Comparison of ENCODE assay signal across 9 cellular contexts in the genomic region with DNA sequence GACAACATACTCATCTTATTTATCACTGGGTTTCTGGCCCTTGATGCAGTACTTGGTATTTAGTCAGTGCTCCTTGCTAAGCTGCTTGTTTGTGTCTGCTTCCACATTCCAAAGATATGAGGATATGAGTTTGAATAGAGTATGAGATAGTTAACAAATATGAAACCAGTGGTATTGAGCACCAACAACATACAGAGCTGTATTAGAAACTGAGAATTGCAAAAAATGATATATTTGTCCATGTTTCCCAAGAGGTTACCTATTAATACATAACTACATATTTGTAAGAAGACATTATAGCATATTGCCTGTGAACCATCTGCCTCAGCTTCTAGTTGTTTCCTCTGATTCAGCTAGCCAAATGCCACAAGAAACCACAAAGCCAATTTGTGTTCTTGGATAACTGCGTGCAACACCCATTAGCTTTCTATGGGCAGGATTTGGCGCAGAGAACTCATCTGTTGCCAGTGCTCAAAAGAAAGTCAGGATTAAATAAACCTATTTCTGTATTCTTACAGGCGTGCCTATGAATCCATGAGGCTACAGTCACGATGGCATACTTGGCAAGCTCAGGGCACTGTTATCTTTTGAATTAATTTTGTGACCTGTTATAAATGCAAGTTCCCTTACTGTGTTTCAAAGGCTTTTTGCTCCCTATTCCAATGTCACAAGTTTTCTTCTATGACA.
A peak's percentile ranks its signal among the peaks of the same experiment; 100 is the strongest.
DNase-seq lines count a peak whose midpoint lies in the region; ATAC-seq and TF ChIP-seq lines count a peak whose summit lies in the region.
"Had no signal": no experiment of that assay in that cellular context is flagged by ENCODE, and none has a peak within 500 bp of the region (broad histone marks: within the 10 kb centered on the region; RNA-seq: fewer than 3 reads in every experiment).

No MANE protein-coding gene starts in this region.

- H3K9me3 ChIP-seq in adrenal gland (replicated peaks in 1 of 3), result no peaks in the 10 kb centered on the region
- H3K9me3 ChIP-seq in tibial artery, result no peaks in the 10 kb centered on the region

- no peak overlapping the region for H3K27ac Mint-ChIP-seq in CD14-positive monocyte

- 38 to 58% (median 46%) methylated on average over 4 of the region's 4 CpGs for WGBS in adrenal gland, 4 donors

- H3K4me1 Mint-ChIP-seq in CD14-positive monocyte, result peaks cover 33% of the 10 kb centered on the region

- no peak for ATAC-seq in GM21619 (IDR thresholded peaks at IDR 0.05; ENCODE audit: unreplicated experiment)

- H3K36me3 ChIP-seq in adrenal gland (replicated peaks in 1 of 2) (no peaks in the 10 kb centered on the region), tibial artery (no peaks in the 10 kb centered on the region)

- TF ChIP-seq CTCF in adrenal gland (IDR thresholded peaks at IDR 0.05) (no peak), tibial artery (IDR thresholded peaks at IDR 0.05) (no peak), CD14-positive monocyte (IDR thresholded peaks at IDR 0.05) (no peak)

- TF ChIP-seq POLR2A in adrenal gland (IDR thresholded peaks at IDR 0.05), result no peak

- peaks cover 0 to 7% (median 2%) of the 10 kb centered on the region in 7 donors for H3K9me3 Mint-ChIP-seq in CD14-positive monocyte

- intact Hi-C loops in adrenal gland (cut with DNase I), result loop anchor here (10.0 kb wide), 1 partner anchor 536 kb away; no protein-coding TSS in a partner anchor
- intact Hi-C loops in tibial artery (cut with DNase I; ENCODE audit: low total_unique reads), result no loop called here
- intact Hi-C loops in CD14-positive monocyte (cut with micrococcal nuclease), result loop anchor here (2.0 to 10.0 kb wide), 2 partner anchors 30 to 946 kb away; no protein-coding TSS in a partner anchor

- no peaks in the 10 kb centered on the region for H3K27me3 ChIP-seq in adrenal gland
- H3K27me3 ChIP-seq in tibial artery, result no peaks in the 10 kb centered on the region

- peaks cover 0 to 2% (median 0%) of the 10 kb centered on the region in 3 donors for H3K27me3 Mint-ChIP-seq in CD14-positive monocyte (ENCODE audit: low read depth in 3 of 3)

- no peaks in the 10 kb centered on the region for H3K36me3 Mint-ChIP-seq in CD14-positive monocyte

- peak; percentile 41 for DNase-seq in DMS 273 (lab: John Stamatoyannopoulos, UW; ENCODE audit: unreplicated experiment)
- no peak for DNase-seq in DMS 273 treated with DMSO at 0.1 percent for 48 hours (lab: John Stamatoyannopoulos, UW)
- DNase-seq in adrenal gland, result peak; percentile 20 to 74 (median 48)
- peak; percentile 55 for DNase-seq in hepatic stellate cell (ENCODE audit: low spot score)
- peak; percentile 21 to 63 for DNase-seq in tibial artery
- no peak for DNase-seq in OCI-M1 (lab: John Stamatoyannopoulos, UW)
- DNase-seq in CD14-positive monocyte (ENCODE audit: low spot score), result no peak

- H3K4me1 ChIP-seq in adrenal gland (replicated peaks in 1 of 2) (peaks cover 0 to 29% of the 10 kb centered on the region in 2 donors), tibial artery (peaks cover 0 to 36% (median 25%) of the 10 kb centered on the region in 4 donors)

- no peak overlapping the region for H3K4me3 Mint-ChIP-seq in CD14-positive monocyte

- H3K27ac ChIP-seq in adrenal gland (peak overlapping the region in 3 of 5 donors; percentile 6 to 56 (median 20)), tibial artery (peak overlapping the region; percentile 50 to 55)
- H3K27ac ChIP-seq: 22Rv1 had no signal

- no peak overlapping the region for H3K4me3 ChIP-seq in adrenal gland
- no peak overlapping the region for H3K4me3 ChIP-seq in tibial artery

Comparison
In these comparisons a context has a peak if more than half of its experiments do, and no peak if none do; other contexts are left out.
1. DNase-seq: peak in DMS 273 (single experiment), adrenal gland (7 of 7), hepatic stellate cell (single experiment) and tibial artery (2 of 2); none in DMS 273 treated with DMSO at 0.1 percent for 48 hours (single experiment), OCI-M1 (single experiment) and CD14-positive monocyte (single experiment).